8 cellular contexts compared by ENCODE assay signal in genomic region chr22:21642584-21643448, GRCh38. TPM values are rescaled to one million over a fixed set of nuclear protein-coding genes. Genes with fewer than 3 reads are reported as not detected.
A peak's percentile ranks its signal among the peaks of the same experiment; 100 is the strongest.
DNase-seq lines count a peak whose midpoint lies in the region; ATAC-seq and TF ChIP-seq lines count a peak whose summit lies in the region.

No MANE protein-coding gene starts in this region.

- 2 to 3% methylated on average over 56 of the region's 56 CpGs for whole genome bisulfite sequencing in ectodermal cell, 2 experiments
- WGBS in mesendoderm (ENCODE audit: extremely low coverage, insufficient coverage, low lambda C conversion rate), result no CpG with 5 or more reads among the region's 56 CpGs

- no peak overlapping the region for H2AK5ac ChIP-seq in mesendoderm (ENCODE audit: low read length)

- H4K5ac ChIP-seq in mesendoderm (ENCODE audit: low read length), result no peak overlapping the region

- peak; percentile 64 for TF ChIP-seq CTCF in AG04449 (IDR thresholded peaks at IDR 0.05; ENCODE audit: insufficient read depth, low read length, missing control alignments)

- peak overlapping the region; percentile 98 for H3K56ac ChIP-seq in mesendoderm (ENCODE audit: low read length)

- no peak overlapping the region for H2BK120ac ChIP-seq in mesendoderm (ENCODE audit: low read depth, low read length)

- H3K4me3 ChIP-seq in AG04449 (ENCODE audit: low read depth, low read length) (peak overlapping the region; percentile 74), ectodermal cell (ENCODE audit: insufficient read depth, low read depth, low read length) (peak overlapping the region; percentile 63), mesendoderm (ENCODE audit: low read length) (peak overlapping the region; percentile 71)

- no peak overlapping the region for H2BK15ac ChIP-seq in mesendoderm (replicated peaks; ENCODE audit: low read depth)

- H3K36me3 ChIP-seq in ectodermal cell (ENCODE audit: control insufficient read depth, insufficient read depth, low read length), result peaks cover 4% of the 10 kb centered on the region
- H3K36me3 ChIP-seq in mesendoderm (ENCODE audit: control insufficient read depth, insufficient read depth, low read length), result peaks cover 2% of the 10 kb centered on the region

- H3K27ac ChIP-seq in ectodermal cell (ENCODE audit: insufficient read depth, low read depth, low read length, poor library complexity, severe bottlenecking) (peak overlapping the region; percentile 16), mesendoderm (ENCODE audit: low read depth, low read length) (no peak overlapping the region)

- no peak overlapping the region for H4K8ac ChIP-seq in mesendoderm (ENCODE audit: low read depth, low read length)

- peak overlapping the region; percentile 58 for H3K4me2 ChIP-seq in mesendoderm (ENCODE audit: low read length)

- H3K27me3 ChIP-seq in ectodermal cell (ENCODE audit: control insufficient read depth, insufficient read depth, low read length, poor library complexity, severe bottlenecking) (peaks cover 8% of the 10 kb centered on the region), mesendoderm (ENCODE audit: insufficient read depth, low read length, poor library complexity) (no peaks in the 10 kb centered on the region)

- H3K4ac ChIP-seq in mesendoderm (ENCODE audit: low read depth, low read length), result peak overlapping the region; percentile 56

- DNase-seq in AG04449 (ENCODE audit: low read depth, low spot score) (no peak), NCI-H2196 (lab: John Stamatoyannopoulos, UW; ENCODE audit: unreplicated experiment) (peak; percentile 52), mesendoderm (peak; percentile 87), mesenteric fat pad (ENCODE audit: low spot score) (no peak)
- peak; percentile 79 for DNase-seq in activated CD4-positive, alpha-beta T cell treated with anti-CD3 and anti-CD28 coated beads for 48 hours
- DNase-seq in stimulated activated naive CD4-positive, alpha-beta T cell treated with Interleukin-2 at 50 U/mL for 16 hours (lab: John Stamatoyannopoulos, UW), result peak; percentile 55

- H3K18ac ChIP-seq in mesendoderm (ENCODE audit: low read length), result peak overlapping the region; percentile 13

- H3K9me3 ChIP-seq in ectodermal cell (ENCODE audit: control insufficient read depth, low read length), result no peaks in the 10 kb centered on the region

- H3K9ac ChIP-seq in mesendoderm (ENCODE audit: low read length), result peak overlapping the region; percentile 91

- CTCF ChIA-PET in AG04449 (lab: Yijun Ruan, JAX), result interaction anchor here (0.8 to 7.2 kb wide), 16 partner anchors 9 to 740 kb away, joined by 3 to 158 read pairs (median 5); partner anchors contain the start of genes CCDC116, PPIL2 and YDJC

- H3K4me1 ChIP-seq in ectodermal cell (ENCODE audit: control insufficient read depth, insufficient read depth, low read length) (peaks cover 6% of the 10 kb centered on the region), mesendoderm (ENCODE audit: control insufficient read depth, low read depth, low read length) (peaks cover 2% of the 10 kb centered on the region)

- H3K79me2 ChIP-seq in mesendoderm (ENCODE audit: control insufficient read depth, insufficient read depth, low read length), result no peaks in the 10 kb centered on the region

- ATAC-seq in GM18907 (IDR thresholded peaks at IDR 0.05; ENCODE audit: unreplicated experiment), result peak; percentile 24

- no peak overlapping the region for H2BK5ac ChIP-seq in mesendoderm (ENCODE audit: low read length)

- peak overlapping the region; percentile 66 for H3K23ac ChIP-seq in mesendoderm (ENCODE audit: low read length)

- POLR2A ChIA-PET in AG04449 (lab: Yijun Ruan, JAX), result interaction anchor here (0.6 to 1.3 kb wide), 4 partner anchors 13 to 566 kb away, joined by 3 to 5 read pairs (median 3); partner anchors contain the start of genes PPIL2 and YDJC

- peaks cover 6% of the 10 kb centered on the region for H3K79me1 ChIP-seq in mesendoderm (ENCODE audit: low read length)

RNA-seq across cellular contexts. Expression of gene SDF2L1, which starts 0.7 kb away (rescaled TPM):
- 16.1 TPM for polyA plus RNA-seq in ectodermal cell (2013, experiment 1 of 4)
- 13.8 TPM for polyA plus RNA-seq in ectodermal cell (2013, experiment 2 of 4)
- 18.5 TPM for polyA plus RNA-seq in ectodermal cell (2013, experiment 3 of 4)
- polyA plus RNA-seq in ectodermal cell (2013, experiment 4 of 4), result 17.7 TPM
- polyA plus RNA-seq in mesendoderm (2013, experiment 1 of 2), result 26.9 TPM
- polyA plus RNA-seq in mesendoderm (2013, experiment 2 of 2), result 25.4 TPM
- total RNA-seq in mesenteric fat pad, result 31.6 TPM

RNA-seq across cellular contexts. Expression of gene CCDC116, which starts 10.3 kb away (rescaled TPM):
- 0.31 TPM for polyA plus RNA-seq in ectodermal cell (2013, experiment 1 of 4)
- 0.41 TPM for polyA plus RNA-seq in ectodermal cell (2013, experiment 2 of 4)
- 0.27 TPM for polyA plus RNA-seq in ectodermal cell (2013, experiment 3 of 4)
- 0.24 TPM for polyA plus RNA-seq in ectodermal cell (2013, experiment 4 of 4)
- polyA plus RNA-seq in mesendoderm (2013, experiment 1 of 2), result 0.14 TPM
- polyA plus RNA-seq in mesendoderm (2013, experiment 2 of 2), result 0.08 TPM
- 0.39 TPM for total RNA-seq in mesenteric fat pad

RNA-seq across cellular contexts. Expression of gene YDJC, which starts 13.0 kb away (rescaled TPM):
- 10.5 TPM for polyA plus RNA-seq in ectodermal cell (2013, experiment 1 of 4)
- polyA plus RNA-seq in ectodermal cell (2013, experiment 2 of 4), result 11.6 TPM
- polyA plus RNA-seq in ectodermal cell (2013, experiment 3 of 4), result 12.9 TPM
- 12.4 TPM for polyA plus RNA-seq in ectodermal cell (2013, experiment 4 of 4)
- polyA plus RNA-seq in mesendoderm (2013, experiment 1 of 2), result 24.5 TPM
- 23.4 TPM for polyA plus RNA-seq in mesendoderm (2013, experiment 2 of 2)
- total RNA-seq in mesenteric fat pad, result 6.0 TPM

RNA-seq across cellular contexts. Expression of gene PPIL2, which starts 23.0 kb away (rescaled TPM):
- polyA plus RNA-seq in ectodermal cell (2013, experiment 1 of 4), result 37.0 TPM
- polyA plus RNA-seq in ectodermal cell (2013, experiment 2 of 4), result 42.4 TPM
- polyA plus RNA-seq in ectodermal cell (2013, experiment 3 of 4), result 29.6 TPM
- polyA plus RNA-seq in ectodermal cell (2013, experiment 4 of 4), result 35.7 TPM
- 30.1 TPM for polyA plus RNA-seq in mesendoderm (2013, experiment 1 of 2)
- polyA plus RNA-seq in mesendoderm (2013, experiment 2 of 2), result 29.8 TPM
- 23.6 TPM for total RNA-seq in mesenteric fat pad

Comparison
In these comparisons a context has a peak if more than half of its experiments do, and no peak if none do; other contexts are left out.
1. DNase-seq: peak in NCI-H2196 (single experiment), activated CD4-positive, alpha-beta T cell treated with anti-CD3 and anti-CD28 coated beads for 48 hours (single experiment), mesendoderm (single experiment) and stimulated activated naive CD4-positive, alpha-beta T cell treated with Interleukin-2 at 50 U/mL for 16 hours (single experiment); none in AG04449 (single experiment) and mesenteric fat pad (single experiment).
2. Peak in every context shown above with its lines, with median percentiles within 50 percentile points of each other: H3K4me3 ChIP-seq.